Comparison of ENCODE assay signal across 10 cellular contexts in the genomic region with DNA sequence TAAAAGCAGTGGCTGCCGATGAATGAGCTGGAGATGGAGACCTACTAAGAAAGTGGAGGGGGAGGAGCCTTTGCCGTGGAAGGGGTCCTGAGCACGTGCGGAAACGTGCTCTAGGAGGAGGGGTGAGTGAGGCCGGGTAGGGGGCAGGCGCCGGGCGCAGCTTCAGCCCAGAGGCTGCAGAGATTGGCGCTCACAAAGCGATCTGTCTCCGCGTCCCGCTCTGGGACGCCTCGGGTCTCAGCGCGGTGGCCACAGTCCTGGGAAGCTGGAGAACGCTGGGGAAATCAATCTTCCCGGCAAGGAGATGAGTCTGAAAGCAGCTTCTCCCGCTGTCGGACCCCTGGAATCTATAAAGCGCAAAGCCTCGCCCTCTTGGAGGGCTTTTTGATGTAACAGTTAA. TPM values are rescaled to one million over a fixed set of nuclear protein-coding genes. Genes with fewer than 3 reads are reported as not detected.
DNase-seq lines count a peak whose midpoint lies in the region; ATAC-seq and TF ChIP-seq lines count a peak whose summit lies in the region.
"Had no signal": no experiment of that assay in that cellular context is flagged by ENCODE, and none has a peak within 500 bp of the region (broad histone marks: within the 10 kb centered on the region; RNA-seq: fewer than 3 reads in every experiment).

No MANE protein-coding gene starts in this region.

- H3K27ac Mint-ChIP-seq in HFFc6 (no peak overlapping the region), neural crest cell (ENCODE audit: unreplicated experiment) (no peak overlapping the region)
- no peak overlapping the region for H3K27ac Mint-ChIP-seq in activated T-helper 1 cell treated with anti-CD3 and anti-CD28 coated beads, Interleukin-12 subunit alpha, Interleukin-12 subunit beta, Interleukin-2, Interleukin-4 antibody, amounts not matched to agents 30 ng/mL and 10 ng/mL and 1 ng/mL, durations not matched to agents 14 hours and 24 hours and 36 hours

- H3K4me1 Mint-ChIP-seq in HFFc6 (ENCODE audit: low read depth) (no peaks in the 10 kb centered on the region), neural crest cell (peaks cover 11% of the 10 kb centered on the region)
- H3K4me1 Mint-ChIP-seq in activated T-helper 1 cell treated with anti-CD3 and anti-CD28 coated beads, Interleukin-12 subunit alpha, Interleukin-12 subunit beta, Interleukin-2, Interleukin-4 antibody, amounts not matched to agents 30 ng/mL and 10 ng/mL and 1 ng/mL, durations not matched to agents 14 hours and 24 hours and 36 hours (ENCODE audit: low read depth): no peaks in the 10 kb centered on the region

- DNase-seq in AG20443 (ENCODE audit: low spot score) (peak; percentile 14), HFFc6 (no peak), esophagus muscularis mucosa (ENCODE audit: extremely low spot score) (no peak), neural crest cell (ENCODE audit: low read depth, low spot score) (peak; percentile 24), MV-4-11 (lab: John Stamatoyannopoulos, UW) (no peak), DMS153 treated with DMSO at 0.1 percent for 48 hours (lab: John Stamatoyannopoulos, UW; ENCODE audit: unreplicated experiment) (no peak)
- no peak for DNase-seq in activated T-helper 1 cell treated with anti-CD3 and anti-CD28 coated beads, Interleukin-12 subunit alpha, Interleukin-12 subunit beta, Interleukin-2, Interleukin-4 antibody, amounts not matched to agents 30 ng/mL and 10 ng/mL and 1 ng/mL, durations not matched to agents 14 hours and 24 hours and 36 hours (ENCODE audit: low spot score)
- DNase-seq: activated CD4-positive, CD25-positive, alpha-beta regulatory T cell; NCI-H2107 had no signal

- no peaks in the 10 kb centered on the region for H3K9me3 Mint-ChIP-seq in HFFc6
- no peaks in the 10 kb centered on the region for H3K9me3 Mint-ChIP-seq in neural crest cell
- no peaks in the 10 kb centered on the region for H3K9me3 Mint-ChIP-seq in activated T-helper 1 cell treated with anti-CD3 and anti-CD28 coated beads, Interleukin-12 subunit alpha, Interleukin-12 subunit beta, Interleukin-2, Interleukin-4 antibody, amounts not matched to agents 30 ng/mL and 10 ng/mL and 1 ng/mL, durations not matched to agents 14 hours and 24 hours and 36 hours

- 19% methylated on average over 22 of the region's 24 CpGs for WGBS in esophagus muscularis mucosa

- no peaks in the 10 kb centered on the region for H3K36me3 ChIP-seq in esophagus muscularis mucosa

- H3K4me1 ChIP-seq in esophagus muscularis mucosa: peaks cover 0 to 18% (median 7%) of the 10 kb centered on the region in 4 donors

- ATAC-seq in GM18502 (IDR thresholded peaks at IDR 0.05; ENCODE audit: poor library complexity, unreplicated experiment): no peak

- peaks cover 0 to 3% (median 0%) of the 10 kb centered on the region in 4 donors for H3K27me3 ChIP-seq in esophagus muscularis mucosa

- H3K27me3 Mint-ChIP-seq in HFFc6 (ENCODE audit: insufficient read depth): peaks cover 4% of the 10 kb centered on the region
- peaks cover 69% of the 10 kb centered on the region for H3K27me3 Mint-ChIP-seq in neural crest cell (ENCODE audit: low read depth)
- peaks cover 32% of the 10 kb centered on the region for H3K27me3 Mint-ChIP-seq in activated T-helper 1 cell treated with anti-CD3 and anti-CD28 coated beads, Interleukin-12 subunit alpha, Interleukin-12 subunit beta, Interleukin-2, Interleukin-4 antibody, amounts not matched to agents 30 ng/mL and 10 ng/mL and 1 ng/mL, durations not matched to agents 14 hours and 24 hours and 36 hours (ENCODE audit: insufficient read depth)

- intact Hi-C loops in esophagus muscularis mucosa (cut with DNase I): loop anchor here (5.0 kb wide), 1 partner anchor 129 kb away; no protein-coding TSS in a partner anchor
- intact Hi-C loops in activated T-helper 1 cell treated with anti-CD3 and anti-CD28 coated beads, Interleukin-12 subunit alpha, Interleukin-12 subunit beta, Interleukin-2, Interleukin-4 antibody, amounts not matched to agents 30 ng/mL and 10 ng/mL and 1 ng/mL, durations not matched to agents 14 hours and 24 hours and 36 hours (cut with micrococcal nuclease): no loop called here

- no peak for TF ChIP-seq POLR2A in esophagus muscularis mucosa (IDR thresholded peaks at IDR 0.05; ENCODE audit: low read depth)

- H3K36me3 Mint-ChIP-seq in HFFc6 (ENCODE audit: low read depth): no peaks in the 10 kb centered on the region
- peaks cover 4% of the 10 kb centered on the region for H3K36me3 Mint-ChIP-seq in neural crest cell (ENCODE audit: low read depth)
- H3K36me3 Mint-ChIP-seq in activated T-helper 1 cell treated with anti-CD3 and anti-CD28 coated beads, Interleukin-12 subunit alpha, Interleukin-12 subunit beta, Interleukin-2, Interleukin-4 antibody, amounts not matched to agents 30 ng/mL and 10 ng/mL and 1 ng/mL, durations not matched to agents 14 hours and 24 hours and 36 hours (ENCODE audit: low read depth): no peaks in the 10 kb centered on the region

- H3K4me3 ChIP-seq in esophagus muscularis mucosa: peak overlapping the region; percentile 58 to 67 (median 61)

- TF ChIP-seq CTCF in HFFc6 (IDR thresholded peaks at IDR 0.05) (no peak), esophagus muscularis mucosa (IDR thresholded peaks at IDR 0.05) (no peak), neural crest cell (conservative IDR thresholded peaks at IDR 0.05) (no peak)

- H3K9me3 ChIP-seq in esophagus muscularis mucosa: peaks cover 0 to 7% (median 0%) of the 10 kb centered on the region in 4 donors

- peak overlapping the region; percentile 76 for H3K4me3 Mint-ChIP-seq in HFFc6
- peak overlapping the region; percentile 91 for H3K4me3 Mint-ChIP-seq in neural crest cell
- H3K4me3 Mint-ChIP-seq in activated T-helper 1 cell treated with anti-CD3 and anti-CD28 coated beads, Interleukin-12 subunit alpha, Interleukin-12 subunit beta, Interleukin-2, Interleukin-4 antibody, amounts not matched to agents 30 ng/mL and 10 ng/mL and 1 ng/mL, durations not matched to agents 14 hours and 24 hours and 36 hours: no peak overlapping the region

- H3K27ac ChIP-seq in esophagus muscularis mucosa (replicated peaks in 1 of 4): peak overlapping the region; percentile 73 to 81 (median 80)

- TF ChIP-seq EP300 in esophagus muscularis mucosa (IDR thresholded peaks at IDR 0.05): no peak

RNA-seq across cellular contexts. Expression of a gene that starts 0.5 kb away (rescaled TPM):
- total RNA-seq in HFFc6 (2021; fragmentation: NEBNext Ultra II Directional; extraction: Animal tissue kit (Norgen Biotek cat#: 25700)): 1 to 10 TPM in 1 of 6 experiments, under 1 TPM in 5; 0.51 to 1.0 (median 0.69) TPM
- total RNA-seq in esophagus muscularis mucosa: 10 to 100 TPM; 25.2 to 44.8 (median 30.6) TPM
- 2.3 and 2.7 TPM in 2 replicates for total RNA-seq in neural crest cell
- total RNA-seq in activated T-helper 1 cell treated with anti-CD3 and anti-CD28 coated beads, Interleukin-12 subunit alpha, Interleukin-12 subunit beta, Interleukin-2, Interleukin-4 antibody, amounts not matched to agents 30 ng/mL and 10 ng/mL and 1 ng/mL, durations not matched to agents 14 hours and 24 hours and 36 hours: not detected in 2 replicates

Comparison
In these comparisons a context has a peak if more than half of its experiments do, and no peak if none do; other contexts are left out.
1. DNase-seq: peak in AG20443 (single experiment) and neural crest cell (single experiment); none in HFFc6 (single experiment), esophagus muscularis mucosa (single experiment), activated T-helper 1 cell treated with anti-CD3 and anti-CD28 coated beads, Interleukin-12 subunit alpha, Interleukin-12 subunit beta, Interleukin-2, Interleukin-4 antibody, amounts not matched to agents 30 ng/mL and 10 ng/mL and 1 ng/mL, durations not matched to agents 14 hours and 24 hours and 36 hours (single experiment), MV-4-11 (single experiment) and DMS153 treated with DMSO at 0.1 percent for 48 hours (single experiment).